1 cellular context compared by ENCODE assay signal in the genomic region with DNA sequence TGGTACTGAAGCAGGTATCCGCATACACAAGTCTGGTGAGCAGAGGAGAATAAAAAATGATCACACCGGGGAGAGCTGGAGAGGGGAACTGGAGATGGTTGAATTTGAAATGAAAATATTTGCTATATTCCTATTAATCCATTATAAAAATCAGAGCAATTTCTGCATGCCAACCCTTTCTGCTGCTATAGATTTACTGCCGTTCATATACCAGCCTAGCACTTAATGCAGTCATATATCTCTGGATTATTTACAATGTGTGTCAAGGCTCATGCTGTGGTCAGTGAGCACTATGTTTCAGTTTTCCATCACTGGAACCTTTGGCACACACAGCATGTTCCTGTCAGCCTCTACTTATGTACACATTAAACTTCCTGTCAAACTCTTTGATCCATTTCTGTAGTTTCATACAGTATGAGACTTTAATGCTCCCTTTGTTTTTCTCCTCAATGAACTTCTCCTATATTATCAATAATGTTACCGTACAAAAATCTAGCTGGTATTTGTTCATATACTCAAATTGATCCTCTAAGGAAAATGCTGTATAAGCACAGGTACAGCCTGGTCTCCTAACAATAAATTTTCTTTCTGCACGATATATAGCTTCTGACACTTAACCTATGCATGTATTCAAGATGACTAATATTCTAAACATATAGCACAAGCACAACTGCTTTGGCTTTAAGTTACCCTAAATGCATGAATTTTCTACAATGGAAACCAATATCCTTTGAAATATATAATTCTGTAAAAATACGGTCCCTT.
TF ChIP-seq lines count a peak whose summit lies in the region.

No MANE protein-coding gene starts in this region.

TF ChIP-seq in HepG2, 621 proteins besides CTCF, POLR2A, EP300 and RAD21 (continued from another document and continues in another):
- TF ChIP-seq, protein P1, sequence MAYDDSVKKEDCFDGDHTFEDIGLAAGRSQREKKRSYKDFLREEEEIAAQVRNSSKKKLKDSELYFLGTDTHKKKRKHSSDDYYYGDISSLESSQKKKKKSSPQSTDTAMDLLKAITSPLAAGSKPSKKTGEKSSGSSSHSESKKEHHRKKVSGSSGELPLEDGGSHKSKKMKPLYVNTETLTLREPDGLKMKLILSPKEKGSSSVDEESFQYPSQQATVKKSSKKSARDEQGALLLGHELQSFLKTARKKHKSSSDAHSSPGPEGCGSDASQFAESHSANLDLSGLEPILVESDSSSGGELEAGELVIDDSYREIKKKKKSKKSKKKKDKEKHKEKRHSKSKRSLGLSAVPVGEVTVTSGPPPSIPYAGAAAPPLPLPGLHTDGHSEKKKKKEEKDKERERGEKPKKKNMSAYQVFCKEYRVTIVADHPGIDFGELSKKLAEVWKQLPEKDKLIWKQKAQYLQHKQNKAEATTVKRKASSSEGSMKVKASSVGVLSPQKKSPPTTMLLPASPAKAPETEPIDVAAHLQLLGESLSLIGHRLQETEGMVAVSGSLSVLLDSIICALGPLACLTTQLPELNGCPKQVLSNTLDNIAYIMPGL (CRISPR knock-in tag; IDR thresholded peaks at IDR 0.05; ENCODE audit: borderline replicate concordance in 1 of 2, low read depth in 1 of 2): peak; percentile 14 to 68; a peak in 1 of 4 replicates
- TF ChIP-seq ETV6 (CRISPR knock-in tag; conservative IDR thresholded peaks at IDR 0.05) (no peak), ZBTB20 (CRISPR knock-in tag; IDR thresholded peaks at IDR 0.05; ENCODE audit: borderline replicate concordance, low read depth) (peak; percentile 100), ZNF484 (CRISPR knock-in tag; IDR thresholded peaks at IDR 0.05; ENCODE audit: borderline replicate concordance, low read depth) (no peak), SALL1 (CRISPR knock-in tag; IDR thresholded peaks at IDR 0.05) (peak; percentile 94; the same call in 1 of the 2 replicates), ATF1 (CRISPR knock-in tag; IDR thresholded peaks at IDR 0.05) (peak; percentile 63; the same call in 1 of the 2 replicates), HCFC1 (IDR thresholded peaks at IDR 0.05; ENCODE audit: low read depth, low read length) (no peak), ZNF652 (CRISPR knock-in tag; IDR thresholded peaks at IDR 0.05; ENCODE audit: borderline replicate concordance, low read depth) (peak; percentile 16; the same call in 1 of the 2 replicates), CCDC6 (CRISPR knock-in tag; IDR thresholded peaks at IDR 0.05) (no peak), NR2C2 (CRISPR knock-in tag; IDR thresholded peaks at IDR 0.05; ENCODE audit: borderline replicate concordance) (no peak), NFIC (IDR thresholded peaks at IDR 0.05; ENCODE audit: low read length) (peak; percentile 93), SOX6 (IDR thresholded peaks at IDR 0.05) (no peak), SOX6 (CRISPR knock-in tag; IDR thresholded peaks at IDR 0.05) (peak; percentile 90), ZSCAN21 (CRISPR knock-in tag; IDR thresholded peaks at IDR 0.05; ENCODE audit: borderline replicate concordance) (no peak), CEBPG (CRISPR knock-in tag; IDR thresholded peaks at IDR 0.05) (peak; percentile 50; the same call in 1 of the 2 replicates), KLF11 (CRISPR knock-in tag; IDR thresholded peaks at IDR 0.05) (no peak), POGZ (CRISPR knock-in tag; IDR thresholded peaks at IDR 0.05) (peak; percentile 89), ZNF572 (CRISPR knock-in tag; IDR thresholded peaks at IDR 0.05) (no peak), AGO2 (optimal IDR thresholded peaks at IDR 0.05; ENCODE audit: low read depth, low read length) (no peak), ZNF30 (CRISPR knock-in tag; IDR thresholded peaks at IDR 0.05) (no peak), MIXL1 (CRISPR knock-in tag; IDR thresholded peaks at IDR 0.05) (peak; percentile 78), GABPB1 (CRISPR knock-in tag; IDR thresholded peaks at IDR 0.05) (peak; percentile 53; the same call in 1 of the 2 replicates), CREB1 (IDR thresholded peaks at IDR 0.05) (no peak), CREB1 (CRISPR knock-in tag; IDR thresholded peaks at IDR 0.05) (peak; percentile 45; the same call in 1 of the 2 replicates), ZMYM4 (CRISPR knock-in tag; IDR thresholded peaks at IDR 0.05) (peak; percentile 64; the same call in 1 of the 2 replicates), RXRA (CRISPR knock-in tag; IDR thresholded peaks at IDR 0.05) (no peak), ELF3 (CRISPR knock-in tag; IDR thresholded peaks at IDR 0.05) (peak; percentile 86), ZMAT3 (CRISPR knock-in tag; conservative IDR thresholded peaks at IDR 0.05) (0 out of 2 replicates have a peak, but pooled peaks have one; percentile 21), MIER3 (CRISPR knock-in tag; IDR thresholded peaks at IDR 0.05; ENCODE audit: borderline replicate concordance) (peak; percentile 82; the same call in 1 of the 2 replicates), KDM6A (CRISPR knock-in tag; IDR thresholded peaks at IDR 0.05; ENCODE audit: low read depth) (peak; percentile 70; the same call in 1 of the 2 replicates), KLF16 (CRISPR knock-in tag; IDR thresholded peaks at IDR 0.05) (peak in 1 of 2 experiments; percentile 63; a peak in 1 of 4 replicates), ZSCAN12 (CRISPR knock-in tag; IDR thresholded peaks at IDR 0.05) (no peak), ISL2 (CRISPR knock-in tag; IDR thresholded peaks at IDR 0.05) (peak; percentile 93), TOE1 (CRISPR knock-in tag; IDR thresholded peaks at IDR 0.05) (0 out of 2 replicates have a peak, but pooled peaks have one; percentile 55), POLR2G (IDR thresholded peaks at IDR 0.05; ENCODE audit: low read depth, low read length) (peak; percentile 43; the same call in 1 of the 2 replicates), MATR3 (CRISPR knock-in tag; IDR thresholded peaks at IDR 0.05) (no peak), ZNF720 (CRISPR knock-in tag; IDR thresholded peaks at IDR 0.05) (no peak), MEF2D (CRISPR knock-in tag; IDR thresholded peaks at IDR 0.05) (peak; percentile 47; the same call in 1 of the 2 replicates), NCOA2 (CRISPR knock-in tag; IDR thresholded peaks at IDR 0.05) (peak; percentile 90)
- TF ChIP-seq, protein P2, sequence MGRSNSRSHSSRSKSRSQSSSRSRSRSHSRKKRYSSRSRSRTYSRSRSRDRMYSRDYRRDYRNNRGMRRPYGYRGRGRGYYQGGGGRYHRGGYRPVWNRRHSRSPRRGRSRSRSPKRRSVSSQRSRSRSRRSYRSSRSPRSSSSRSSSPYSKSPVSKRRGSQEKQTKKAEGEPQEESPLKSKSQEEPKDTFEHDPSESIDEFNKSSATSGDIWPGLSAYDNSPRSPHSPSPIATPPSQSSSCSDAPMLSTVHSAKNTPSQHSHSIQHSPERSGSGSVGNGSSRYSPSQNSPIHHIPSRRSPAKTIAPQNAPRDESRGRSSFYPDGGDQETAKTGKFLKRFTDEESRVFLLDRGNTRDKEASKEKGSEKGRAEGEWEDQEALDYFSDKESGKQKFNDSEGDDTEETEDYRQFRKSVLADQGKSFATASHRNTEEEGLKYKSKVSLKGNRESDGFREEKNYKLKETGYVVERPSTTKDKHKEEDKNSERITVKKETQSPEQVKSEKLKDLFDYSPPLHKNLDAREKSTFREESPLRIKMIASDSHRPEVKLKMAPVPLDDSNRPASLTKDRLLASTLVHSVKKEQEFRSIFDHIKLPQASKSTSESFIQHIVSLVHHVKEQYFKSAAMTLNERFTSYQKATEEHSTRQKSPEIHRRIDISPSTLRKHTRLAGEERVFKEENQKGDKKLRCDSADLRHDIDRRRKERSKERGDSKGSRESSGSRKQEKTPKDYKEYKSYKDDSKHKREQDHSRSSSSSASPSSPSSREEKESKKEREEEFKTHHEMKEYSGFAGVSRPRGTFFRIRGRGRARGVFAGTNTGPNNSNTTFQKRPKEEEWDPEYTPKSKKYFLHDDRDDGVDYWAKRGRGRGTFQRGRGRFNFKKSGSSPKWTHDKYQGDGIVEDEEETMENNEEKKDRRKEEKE (IDR thresholded peaks at IDR 0.05): no peak
- TF ChIP-seq, protein P3, sequence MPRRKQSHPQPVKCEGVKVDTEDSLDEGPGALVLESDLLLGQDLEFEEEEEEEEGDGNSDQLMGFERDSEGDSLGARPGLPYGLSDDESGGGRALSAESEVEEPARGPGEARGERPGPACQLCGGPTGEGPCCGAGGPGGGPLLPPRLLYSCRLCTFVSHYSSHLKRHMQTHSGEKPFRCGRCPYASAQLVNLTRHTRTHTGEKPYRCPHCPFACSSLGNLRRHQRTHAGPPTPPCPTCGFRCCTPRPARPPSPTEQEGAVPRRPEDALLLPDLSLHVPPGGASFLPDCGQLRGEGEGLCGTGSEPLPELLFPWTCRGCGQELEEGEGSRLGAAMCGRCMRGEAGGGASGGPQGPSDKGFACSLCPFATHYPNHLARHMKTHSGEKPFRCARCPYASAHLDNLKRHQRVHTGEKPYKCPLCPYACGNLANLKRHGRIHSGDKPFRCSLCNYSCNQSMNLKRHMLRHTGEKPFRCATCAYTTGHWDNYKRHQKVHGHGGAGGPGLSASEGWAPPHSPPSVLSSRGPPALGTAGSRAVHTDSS (CRISPR knock-in tag; conservative IDR thresholded peaks at IDR 0.05): no peak
- TF ChIP-seq, protein P4, sequence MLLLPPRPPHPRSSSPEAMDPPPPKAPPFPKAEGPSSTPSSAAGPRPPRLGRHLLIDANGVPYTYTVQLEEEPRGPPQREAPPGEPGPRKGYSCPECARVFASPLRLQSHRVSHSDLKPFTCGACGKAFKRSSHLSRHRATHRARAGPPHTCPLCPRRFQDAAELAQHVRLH (CRISPR knock-in tag; IDR thresholded peaks at IDR 0.05; ENCODE audit: borderline replicate concordance, low read depth): peak; percentile 20; the same call in 1 of the 2 replicates
- TF ChIP-seq, protein P5, sequence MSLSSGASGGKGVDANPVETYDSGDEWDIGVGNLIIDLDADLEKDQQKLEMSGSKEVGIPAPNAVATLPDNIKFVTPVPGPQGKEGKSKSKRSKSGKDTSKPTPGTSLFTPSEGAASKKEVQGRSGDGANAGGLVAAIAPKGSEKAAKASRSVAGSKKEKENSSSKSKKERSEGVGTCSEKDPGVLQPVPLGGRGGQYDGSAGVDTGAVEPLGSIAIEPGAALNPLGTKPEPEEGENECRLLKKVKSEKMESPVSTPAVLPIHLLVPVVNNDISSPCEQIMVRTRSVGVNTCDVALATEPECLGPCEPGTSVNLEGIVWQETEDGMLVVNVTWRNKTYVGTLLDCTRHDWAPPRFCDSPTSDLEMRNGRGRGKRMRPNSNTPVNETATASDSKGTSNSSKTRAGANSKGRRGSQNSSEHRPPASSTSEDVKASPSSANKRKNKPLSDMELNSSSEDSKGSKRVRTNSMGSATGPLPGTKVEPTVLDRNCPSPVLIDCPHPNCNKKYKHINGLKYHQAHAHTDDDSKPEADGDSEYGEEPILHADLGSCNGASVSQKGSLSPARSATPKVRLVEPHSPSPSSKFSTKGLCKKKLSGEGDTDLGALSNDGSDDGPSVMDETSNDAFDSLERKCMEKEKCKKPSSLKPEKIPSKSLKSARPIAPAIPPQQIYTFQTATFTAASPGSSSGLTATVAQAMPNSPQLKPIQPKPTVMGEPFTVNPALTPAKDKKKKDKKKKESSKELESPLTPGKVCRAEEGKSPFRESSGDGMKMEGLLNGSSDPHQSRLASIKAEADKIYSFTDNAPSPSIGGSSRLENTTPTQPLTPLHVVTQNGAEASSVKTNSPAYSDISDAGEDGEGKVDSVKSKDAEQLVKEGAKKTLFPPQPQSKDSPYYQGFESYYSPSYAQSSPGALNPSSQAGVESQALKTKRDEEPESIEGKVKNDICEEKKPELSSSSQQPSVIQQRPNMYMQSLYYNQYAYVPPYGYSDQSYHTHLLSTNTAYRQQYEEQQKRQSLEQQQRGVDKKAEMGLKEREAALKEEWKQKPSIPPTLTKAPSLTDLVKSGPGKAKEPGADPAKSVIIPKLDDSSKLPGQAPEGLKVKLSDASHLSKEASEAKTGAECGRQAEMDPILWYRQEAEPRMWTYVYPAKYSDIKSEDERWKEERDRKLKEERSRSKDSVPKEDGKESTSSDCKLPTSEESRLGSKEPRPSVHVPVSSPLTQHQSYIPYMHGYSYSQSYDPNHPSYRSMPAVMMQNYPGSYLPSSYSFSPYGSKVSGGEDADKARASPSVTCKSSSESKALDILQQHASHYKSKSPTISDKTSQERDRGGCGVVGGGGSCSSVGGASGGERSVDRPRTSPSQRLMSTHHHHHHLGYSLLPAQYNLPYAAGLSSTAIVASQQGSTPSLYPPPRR (CRISPR knock-in tag; IDR thresholded peaks at IDR 0.05; ENCODE audit: borderline replicate concordance): peak; percentile 39; the same call in 1 of the 2 replicates
- TF ChIP-seq, protein P6, sequence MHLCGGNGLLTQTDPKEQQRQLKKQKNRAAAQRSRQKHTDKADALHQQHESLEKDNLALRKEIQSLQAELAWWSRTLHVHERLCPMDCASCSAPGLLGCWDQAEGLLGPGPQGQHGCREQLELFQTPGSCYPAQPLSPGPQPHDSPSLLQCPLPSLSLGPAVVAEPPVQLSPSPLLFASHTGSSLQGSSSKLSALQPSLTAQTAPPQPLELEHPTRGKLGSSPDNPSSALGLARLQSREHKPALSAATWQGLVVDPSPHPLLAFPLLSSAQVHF (CRISPR knock-in tag; IDR thresholded peaks at IDR 0.05): no peak
- TF ChIP-seq, protein P7, sequence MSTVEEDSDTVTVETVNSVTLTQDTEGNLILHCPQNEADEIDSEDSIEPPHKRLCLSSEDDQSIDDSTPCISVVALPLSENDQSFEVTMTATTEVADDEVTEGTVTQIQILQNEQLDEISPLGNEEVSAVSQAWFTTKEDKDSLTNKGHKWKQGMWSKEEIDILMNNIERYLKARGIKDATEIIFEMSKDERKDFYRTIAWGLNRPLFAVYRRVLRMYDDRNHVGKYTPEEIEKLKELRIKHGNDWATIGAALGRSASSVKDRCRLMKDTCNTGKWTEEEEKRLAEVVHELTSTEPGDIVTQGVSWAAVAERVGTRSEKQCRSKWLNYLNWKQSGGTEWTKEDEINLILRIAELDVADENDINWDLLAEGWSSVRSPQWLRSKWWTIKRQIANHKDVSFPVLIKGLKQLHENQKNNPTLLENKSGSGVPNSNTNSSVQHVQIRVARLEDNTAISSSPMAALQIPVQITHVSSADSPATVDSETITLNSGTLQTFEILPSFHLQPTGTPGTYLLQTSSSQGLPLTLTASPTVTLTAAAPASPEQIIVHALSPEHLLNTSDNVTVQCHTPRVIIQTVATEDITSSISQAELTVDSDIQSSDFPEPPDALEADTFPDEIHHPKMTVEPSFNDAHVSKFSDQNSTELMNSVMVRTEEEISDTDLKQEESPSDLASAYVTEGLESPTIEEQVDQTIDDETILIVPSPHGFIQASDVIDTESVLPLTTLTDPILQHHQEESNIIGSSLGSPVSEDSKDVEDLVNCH (CRISPR knock-in tag; IDR thresholded peaks at IDR 0.05): no peak
- TF ChIP-seq, protein P8, sequence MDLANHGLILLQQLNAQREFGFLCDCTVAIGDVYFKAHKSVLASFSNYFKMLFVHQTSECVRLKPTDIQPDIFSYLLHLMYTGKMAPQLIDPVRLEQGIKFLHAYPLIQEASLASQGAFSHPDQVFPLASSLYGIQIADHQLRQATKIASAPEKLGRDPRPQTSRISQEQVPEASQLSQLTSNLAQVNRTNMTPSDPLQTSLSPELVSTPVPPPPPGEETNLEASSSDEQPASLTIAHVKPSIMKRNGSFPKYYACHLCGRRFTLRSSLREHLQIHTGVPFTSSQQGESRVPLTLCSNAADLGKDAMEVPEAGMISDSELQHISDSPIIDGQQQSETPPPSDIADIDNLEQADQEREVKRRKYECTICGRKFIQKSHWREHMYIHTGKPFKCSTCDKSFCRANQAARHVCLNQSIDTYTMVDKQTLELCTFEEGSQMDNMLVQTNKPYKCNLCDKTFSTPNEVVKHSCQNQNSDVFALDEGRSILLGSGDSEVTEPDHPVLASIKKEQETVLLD (CRISPR knock-in tag; IDR thresholded peaks at IDR 0.05; ENCODE audit: low read depth): no peak
- TF ChIP-seq, protein P9, sequence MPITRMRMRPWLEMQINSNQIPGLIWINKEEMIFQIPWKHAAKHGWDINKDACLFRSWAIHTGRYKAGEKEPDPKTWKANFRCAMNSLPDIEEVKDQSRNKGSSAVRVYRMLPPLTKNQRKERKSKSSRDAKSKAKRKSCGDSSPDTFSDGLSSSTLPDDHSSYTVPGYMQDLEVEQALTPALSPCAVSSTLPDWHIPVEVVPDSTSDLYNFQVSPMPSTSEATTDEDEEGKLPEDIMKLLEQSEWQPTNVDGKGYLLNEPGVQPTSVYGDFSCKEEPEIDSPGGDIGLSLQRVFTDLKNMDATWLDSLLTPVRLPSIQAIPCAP (CRISPR knock-in tag; IDR thresholded peaks at IDR 0.05; ENCODE audit: low read depth): no peak
